In genomic region chr13:93466502-93467036, GRCh38 we compare ENCODE assay signal across 26 cellular contexts.
"Had no signal": no experiment of that assay in that cellular context is flagged by ENCODE, and none has a peak within 500 bp of the region (broad histone marks: within the 10 kb centered on the region; RNA-seq: fewer than 3 reads in every experiment).

No MANE protein-coding gene starts in this region.

- H3K27ac ChIP-seq: brain microvascular endothelial cell, SK-N-MC had no signal

- H3K4me1 Mint-ChIP-seq: activated B cell treated with CpG ODN at 0.5 μM for 24 hours; activated CD4-positive, alpha-beta T cell treated with anti-CD3 and anti-CD28 coated beads, Interleukin-2, amount 10 ng/mL, durations not matched to agents 24 days and 14 days; activated CD8-positive, alpha-beta memory T cell treated with anti-CD3 and anti-CD28 coated beads, Interleukin-2, amount 10 ng/mL, durations not matched to agents 7 days and 5 days; activated naive CD8-positive, alpha-beta T cell treated with anti-CD3 and anti-CD28 coated beads, Interleukin-2, amount 50 U/mL, for 24 hours; T-cell had no signal

- H3K9me3 Mint-ChIP-seq: activated CD4-positive, alpha-beta T cell treated with anti-CD3 and anti-CD28 coated beads, Interleukin-2, amount 10 ng/mL, durations not matched to agents 24 days and 14 days had no signal

- H3K4me3 Mint-ChIP-seq: activated B cell treated with CpG ODN at 0.5 μM for 24 hours; activated CD4-positive, alpha-beta T cell treated with anti-CD3 and anti-CD28 coated beads, Interleukin-2, amount 10 ng/mL, durations not matched to agents 24 days and 14 days; activated CD8-positive, alpha-beta memory T cell treated with anti-CD3 and anti-CD28 coated beads, Interleukin-2, amount 10 ng/mL, durations not matched to agents 7 days and 5 days; activated naive CD8-positive, alpha-beta T cell treated with anti-CD3 and anti-CD28 coated beads, Interleukin-2, amount 50 U/mL, for 24 hours; activated T-cell treated with anti-CD3 and anti-CD28 coated beads, Interleukin-2, amount 50 U/mL, for 24 hours; activated T-helper 1 cell treated with anti-CD3 and anti-CD28 coated beads, Interleukin-12 subunit alpha, Interleukin-12 subunit beta, Interleukin-2, Interleukin-4 antibody, amounts not matched to agents 30 ng/mL and 10 ng/mL and 1 ng/mL, durations not matched to agents 14 hours and 24 hours and 36 hours; T-cell had no signal

- H3K27me3 Mint-ChIP-seq: activated B cell treated with CpG ODN at 0.5 μM for 24 hours; activated CD4-positive, alpha-beta T cell treated with anti-CD3 and anti-CD28 coated beads, Interleukin-2, amount 10 ng/mL, durations not matched to agents 24 days and 14 days; activated CD8-positive, alpha-beta memory T cell treated with anti-CD3 and anti-CD28 coated beads, Interleukin-2, amount 10 ng/mL, durations not matched to agents 7 days and 5 days; activated naive CD8-positive, alpha-beta T cell treated with anti-CD3 and anti-CD28 coated beads, Interleukin-2, amount 50 U/mL, for 24 hours; activated T-cell treated with anti-CD3 and anti-CD28 coated beads, Interleukin-2, amount 50 U/mL, for 24 hours; T-cell had no signal

- ATAC-seq: activated CD8-positive, alpha-beta memory T cell treated with anti-CD3 and anti-CD28 coated beads, Interleukin-2, amount 10 ng/mL, durations not matched to agents 7 days and 5 days; activated naive CD4-positive, alpha-beta T cell treated with anti-CD3 and anti-CD28 coated beads, Interleukin-2, amount 50 U/mL, for 72 hours; activated naive CD8-positive, alpha-beta T cell treated with anti-CD3 and anti-CD28 coated beads, Interleukin-2, amount 50 U/mL, for 24 hours; Right ventricle myocardium inferior; T-cell had no signal

- DNase-seq: activated B cell treated with CpG ODN at 0.5 μM for 24 hours; activated CD4-positive, alpha-beta T cell treated with anti-CD3 and anti-CD28 coated beads for 1 hour; activated CD4-positive, alpha-beta T cell treated with anti-CD3 and anti-CD28 coated beads, Interleukin-2, amount 10 ng/mL, durations not matched to agents 24 days and 14 days; activated CD4-positive, alpha-beta T cell treated with anti-CD3 and anti-CD28 coated beads, Interleukin-2, amount 50 U/mL, for 48 hours; activated CD8-positive, alpha-beta memory T cell treated with anti-CD3 and anti-CD28 coated beads, Interleukin-2, amount 10 ng/mL, durations not matched to agents 7 days and 5 days; activated effector memory CD4-positive, alpha-beta T cell treated with Interleukin-2 at 50 U/mL for 16 hours; activated naive CD4-positive, alpha-beta T cell; activated naive CD8-positive, alpha-beta T cell treated with anti-CD3 and anti-CD28 coated beads, Interleukin-2, amount 50 U/mL, for 24 hours; activated T-cell treated with anti-CD3 and anti-CD28 coated beads, Interleukin-2, amount 50 U/mL, for 24 hours; brain microvascular endothelial cell; caudate nucleus; KG1; NCI-H1092; NCI-H1417; NCI-H1694; NCI-H2029; NCI-H446; RPMI8226; T-cell; T-helper 2 cell; T1000 had no signal

- H3K27me3 ChIP-seq: brain microvascular endothelial cell had no signal

- H3K36me3 Mint-ChIP-seq: activated CD8-positive, alpha-beta memory T cell treated with anti-CD3 and anti-CD28 coated beads, Interleukin-2, amount 10 ng/mL, durations not matched to agents 7 days and 5 days; activated naive CD4-positive, alpha-beta T cell treated with anti-CD3 and anti-CD28 coated beads, Interleukin-2, amount 50 U/mL, for 72 hours; T-cell had no signal

- H3K36me3 ChIP-seq: brain microvascular endothelial cell had no signal

- FAIRE-seq: TTC549 had no signal

- H3K27ac Mint-ChIP-seq: activated B cell treated with CpG ODN at 0.5 μM for 24 hours; activated CD4-positive, alpha-beta T cell treated with anti-CD3 and anti-CD28 coated beads, Interleukin-2, amount 10 ng/mL, durations not matched to agents 24 days and 14 days; activated CD8-positive, alpha-beta memory T cell treated with anti-CD3 and anti-CD28 coated beads, Interleukin-2, amount 10 ng/mL, durations not matched to agents 7 days and 5 days; activated naive CD4-positive, alpha-beta T cell treated with anti-CD3 and anti-CD28 coated beads, Interleukin-2, amount 50 U/mL, for 72 hours; activated naive CD8-positive, alpha-beta T cell treated with anti-CD3 and anti-CD28 coated beads, Interleukin-2, amount 50 U/mL, for 24 hours; activated T-cell treated with anti-CD3 and anti-CD28 coated beads, Interleukin-2, amount 50 U/mL, for 24 hours; activated T-helper 1 cell treated with anti-CD3 and anti-CD28 coated beads, Interleukin-12 subunit alpha, Interleukin-12 subunit beta, Interleukin-2, Interleukin-4 antibody, amounts not matched to agents 30 ng/mL and 10 ng/mL and 1 ng/mL, durations not matched to agents 14 hours and 24 hours and 36 hours; T-cell had no signal

- H3K4me3 ChIP-seq: SK-N-MC had no signal
